ENCODE assay signal across 8 cellular contexts in genomic region chr16:20901068-20901440, GRCh38. TPM values are rescaled to one million over a fixed set of nuclear protein-coding genes. Genes with fewer than 3 reads are reported as not detected.
DNase-seq lines count a peak whose midpoint lies in the region; ATAC-seq and TF ChIP-seq lines count a peak whose summit lies in the region.

No MANE protein-coding gene starts in this region.

- peak overlapping the region; percentile 96 for H3K27ac ChIP-seq in A673 (ENCODE audit: low read depth, low read length, poor library complexity, severe bottlenecking)
- H3K27ac ChIP-seq in HEK293 (ENCODE audit: extremely low read depth, low read depth, low read length): peak overlapping the region; percentile 93
- peak overlapping the region; percentile 99 for H3K27ac ChIP-seq in hepatocyte

- peak overlapping the region; percentile 92 for H3K4me2 ChIP-seq in hepatocyte

- CTCF ChIA-PET in A673 (lab: Charles Lee): no interaction called here
- CTCF ChIA-PET in HEK293 (lab: Yijun Ruan, JAX): interaction anchor here (1.3 kb wide), 1 partner anchor 50 kb away, joined by 5 read pairs; no protein-coding TSS in a partner anchor

- H3K27me3 Mint-ChIP-seq in activated T-helper 1 cell treated with anti-CD3 and anti-CD28 coated beads, Interleukin-12 subunit alpha, Interleukin-12 subunit beta, Interleukin-2, Interleukin-4 antibody, amounts not matched to agents 30 ng/mL and 10 ng/mL and 1 ng/mL, durations not matched to agents 14 hours and 24 hours and 36 hours (ENCODE audit: insufficient read depth): no peaks in the 10 kb centered on the region
- H3K27me3 Mint-ChIP-seq in stimulated activated naive B cell treated with anti-CD40 and anti-IgM and Interleukin-4, amounts not matched to agents 10 μg/mL and 1 μg/mL and 100 μg/mL, for 72 hours: no peaks in the 10 kb centered on the region

- peak; percentile 8 to 10 for ATAC-seq in stimulated activated naive B cell treated with anti-CD40 and anti-IgM and Interleukin-4, amounts not matched to agents 10 μg/mL and 1 μg/mL and 100 μg/mL, for 72 hours (replicated peaks)
- no peak for ATAC-seq in GM18873 (IDR thresholded peaks at IDR 0.05; ENCODE audit: low FRiP score, unreplicated experiment)

- H3K79me2 ChIP-seq in hepatocyte: peaks cover 75% of the 10 kb centered on the region

- TF ChIP-seq CTCF in A673 (conservative IDR thresholded peaks at IDR 0.05; ENCODE audit: low read depth, low read length): no peak
- TF ChIP-seq CTCF in HEK293 (tag by site-specific recombination; IDR thresholded peaks at IDR 0.05): no peak
- no peak for TF ChIP-seq CTCF in hepatocyte (IDR thresholded peaks at IDR 0.05; ENCODE audit: poor library complexity)

- peaks cover 43% of the 10 kb centered on the region for H3K36me3 Mint-ChIP-seq in activated T-helper 1 cell treated with anti-CD3 and anti-CD28 coated beads, Interleukin-12 subunit alpha, Interleukin-12 subunit beta, Interleukin-2, Interleukin-4 antibody, amounts not matched to agents 30 ng/mL and 10 ng/mL and 1 ng/mL, durations not matched to agents 14 hours and 24 hours and 36 hours (ENCODE audit: low read depth)
- peaks cover 6 to 30% of the 10 kb centered on the region in 2 donors for H3K36me3 Mint-ChIP-seq in stimulated activated naive B cell treated with anti-CD40 and anti-IgM and Interleukin-4, amounts not matched to agents 10 μg/mL and 1 μg/mL and 100 μg/mL, for 72 hours

- H3K27ac Mint-ChIP-seq in activated T-helper 1 cell treated with anti-CD3 and anti-CD28 coated beads, Interleukin-12 subunit alpha, Interleukin-12 subunit beta, Interleukin-2, Interleukin-4 antibody, amounts not matched to agents 30 ng/mL and 10 ng/mL and 1 ng/mL, durations not matched to agents 14 hours and 24 hours and 36 hours: peak overlapping the region; percentile 100
- peak overlapping the region; percentile 96 for H3K27ac Mint-ChIP-seq in stimulated activated naive B cell treated with anti-CD40 and anti-IgM and Interleukin-4, amounts not matched to agents 10 μg/mL and 1 μg/mL and 100 μg/mL, for 72 hours

- no TSS peak for BruUV-seq in A673 (replicated peaks; lab: Mats Ljungman, UMichigan)

- H3K9me2 ChIP-seq in hepatocyte (replicated peaks; ENCODE audit: insufficient read depth): no peaks in the 10 kb centered on the region

- H3K4me3 ChIP-seq in A673 (ENCODE audit: low read depth, low read length, poor library complexity, severe bottlenecking): peak overlapping the region; percentile 75
- peak overlapping the region; percentile 45 for H3K4me3 ChIP-seq in HEK293 (ENCODE audit: low read depth, low read length)
- peak overlapping the region; percentile 81 for H3K4me3 ChIP-seq in hepatocyte

- WGBS in hepatocyte (ENCODE audit: low lambda C conversion rate, missing lambda C conversion rate): 2% methylated on average over 16 of the region's 20 CpGs

- DNase-seq in A673 (ENCODE audit: low spot score): no peak
- DNase-seq in activated T-helper 1 cell treated with anti-CD3 and anti-CD28 coated beads, Interleukin-12 subunit alpha, Interleukin-12 subunit beta, Interleukin-2, Interleukin-4 antibody, amounts not matched to agents 30 ng/mL and 10 ng/mL and 1 ng/mL, durations not matched to agents 14 hours and 24 hours and 36 hours (ENCODE audit: low spot score): no peak
- no peak for DNase-seq in hepatocyte (ENCODE audit: low spot score)
- DNase-seq in stimulated activated naive B cell treated with anti-CD40 and anti-IgM and Interleukin-4, amounts not matched to agents 10 μg/mL and 1 μg/mL and 100 μg/mL, for 72 hours: no peak
- DNase-seq in hepatic stellate cell (ENCODE audit: low spot score): no peak
- no peak for DNase-seq in activated effector memory CD4-positive, alpha-beta T cell treated with Interleukin-2 at 50 U/mL for 16 hours

- peaks cover 78% of the 10 kb centered on the region for H3K4me1 Mint-ChIP-seq in activated T-helper 1 cell treated with anti-CD3 and anti-CD28 coated beads, Interleukin-12 subunit alpha, Interleukin-12 subunit beta, Interleukin-2, Interleukin-4 antibody, amounts not matched to agents 30 ng/mL and 10 ng/mL and 1 ng/mL, durations not matched to agents 14 hours and 24 hours and 36 hours (ENCODE audit: low read depth)
- peaks cover 44 to 63% of the 10 kb centered on the region in 2 donors for H3K4me1 Mint-ChIP-seq in stimulated activated naive B cell treated with anti-CD40 and anti-IgM and Interleukin-4, amounts not matched to agents 10 μg/mL and 1 μg/mL and 100 μg/mL, for 72 hours

- intact Hi-C loops in A673 (cut with micrococcal nuclease; ENCODE audit: unreplicated experiment): no loop called here
- intact Hi-C loops in activated T-helper 1 cell treated with anti-CD3 and anti-CD28 coated beads, Interleukin-12 subunit alpha, Interleukin-12 subunit beta, Interleukin-2, Interleukin-4 antibody, amounts not matched to agents 30 ng/mL and 10 ng/mL and 1 ng/mL, durations not matched to agents 14 hours and 24 hours and 36 hours (cut with micrococcal nuclease): loop anchor here (2.0 kb wide), 1 partner anchor 1290 kb away; no protein-coding TSS in a partner anchor

- H2AFZ ChIP-seq in hepatocyte: peak overlapping the region; percentile 18

- H3K9me3 Mint-ChIP-seq in activated T-helper 1 cell treated with anti-CD3 and anti-CD28 coated beads, Interleukin-12 subunit alpha, Interleukin-12 subunit beta, Interleukin-2, Interleukin-4 antibody, amounts not matched to agents 30 ng/mL and 10 ng/mL and 1 ng/mL, durations not matched to agents 14 hours and 24 hours and 36 hours: no peaks in the 10 kb centered on the region
- no peaks in the 10 kb centered on the region for H3K9me3 Mint-ChIP-seq in stimulated activated naive B cell treated with anti-CD40 and anti-IgM and Interleukin-4, amounts not matched to agents 10 μg/mL and 1 μg/mL and 100 μg/mL, for 72 hours

- H3K4me3 Mint-ChIP-seq in activated T-helper 1 cell treated with anti-CD3 and anti-CD28 coated beads, Interleukin-12 subunit alpha, Interleukin-12 subunit beta, Interleukin-2, Interleukin-4 antibody, amounts not matched to agents 30 ng/mL and 10 ng/mL and 1 ng/mL, durations not matched to agents 14 hours and 24 hours and 36 hours: peak overlapping the region; percentile 90
- H3K4me3 Mint-ChIP-seq in stimulated activated naive B cell treated with anti-CD40 and anti-IgM and Interleukin-4, amounts not matched to agents 10 μg/mL and 1 μg/mL and 100 μg/mL, for 72 hours: peak overlapping the region; percentile 85 to 89

- POLR2A ChIA-PET in A673 (lab: Charles Lee; ENCODE audit: low non-redundant PET) (no interaction called here), HEK293 (lab: Yijun Ruan, JAX) (interaction anchor here (1.1 to 1.7 kb wide), 4 partner anchors 7 to 95 kb away, joined by 5 to 19 read pairs (median 10); partner anchors contain the start of genes ERI2 and REXO5)

- H3K9me3 ChIP-seq in A673 (ENCODE audit: low read depth, low read length, poor library complexity, severe bottlenecking): no peaks in the 10 kb centered on the region
- no peaks in the 10 kb centered on the region for H3K9me3 ChIP-seq in HEK293 (ENCODE audit: control insufficient read depth, insufficient read depth, low read depth, low read length)
- no peaks in the 10 kb centered on the region for H3K9me3 ChIP-seq in hepatocyte (ENCODE audit: low read depth)

- peaks cover 14% of the 10 kb centered on the region for H4K20me1 ChIP-seq in hepatocyte (ENCODE audit: insufficient read depth, poor library complexity, severe bottlenecking)

- H3K27me3 ChIP-seq in A673 (replicated peaks; ENCODE audit: insufficient read depth, low read depth, low read length, poor library complexity): no peaks in the 10 kb centered on the region
- no peaks in the 10 kb centered on the region for H3K27me3 ChIP-seq in hepatocyte

- no peaks in the 10 kb centered on the region for H3K36me3 ChIP-seq in A673 (ENCODE audit: insufficient read depth, low read length, poor library complexity, severe bottlenecking)
- peaks cover 0 to 9% of the 10 kb centered on the region in 2 experiments; a peak in 1 of 3 replicates for H3K36me3 ChIP-seq in HEK293 (ENCODE audit: control insufficient read depth in 2 of 2, insufficient read depth in 1 of 2, low read length in 2 of 2)
- no peaks in the 10 kb centered on the region for H3K36me3 ChIP-seq in hepatocyte (replicated peaks; ENCODE audit: insufficient read depth, low read depth)

- H3K4me1 ChIP-seq in A673 (ENCODE audit: insufficient read depth, low read length, poor library complexity, severe bottlenecking): peaks cover 20% of the 10 kb centered on the region
- H3K4me1 ChIP-seq in HEK293 (ENCODE audit: control insufficient read depth, insufficient read depth, low read length): peaks cover 10% of the 10 kb centered on the region; the same call in 1 of the 2 replicates
- peaks cover 59% of the 10 kb centered on the region for H3K4me1 ChIP-seq in hepatocyte (ENCODE audit: insufficient read depth)

TF ChIP-seq in HEK293, 187 proteins besides CTCF, POLR2A, EP300 and RAD21 (continues in another document):
- TF ChIP-seq ZNF335 (tag by site-specific recombination; conservative IDR thresholded peaks at IDR 0.05) (0 out of 2 replicates have a peak, but pooled peaks have one; percentile 50), PBX3 (CRISPR knock-in tag; IDR thresholded peaks at IDR 0.05) (no peak)

RNA-seq across cellular contexts. Expression of gene LYRM1, which starts 0.5 kb away (rescaled TPM):
- total RNA-seq in A673 (2021): 14.3 and 21.4 TPM in 2 replicates
- total RNA-seq in activated T-helper 1 cell treated with anti-CD3 and anti-CD28 coated beads, Interleukin-12 subunit alpha, Interleukin-12 subunit beta, Interleukin-2, Interleukin-4 antibody, amounts not matched to agents 30 ng/mL and 10 ng/mL and 1 ng/mL, durations not matched to agents 14 hours and 24 hours and 36 hours: 21.2 and 23.7 TPM in 2 replicates
- total RNA-seq in hepatocyte: 60.0 and 61.5 TPM in 2 replicates
- polyA plus RNA-seq in hepatocyte: 48.9 and 57.3 TPM in 2 replicates

RNA-seq across cellular contexts. Expression of gene DCUN1D3, which starts 0.9 kb away (rescaled TPM):
- total RNA-seq in A673 (2021) (12.4 and 12.7 TPM in 2 replicates), hepatocyte (38.1 and 40.3 TPM in 2 replicates)
- 14.5 and 16.7 TPM in 2 replicates for total RNA-seq in activated T-helper 1 cell treated with anti-CD3 and anti-CD28 coated beads, Interleukin-12 subunit alpha, Interleukin-12 subunit beta, Interleukin-2, Interleukin-4 antibody, amounts not matched to agents 30 ng/mL and 10 ng/mL and 1 ng/mL, durations not matched to agents 14 hours and 24 hours and 36 hours
- polyA plus RNA-seq in hepatocyte: 10.3 and 15.0 TPM in 2 replicates
